15 cellular contexts compared by ENCODE assay signal in genomic region chr15:48469681-48470080, GRCh38.
"Had no signal": no experiment of that assay in that cellular context is flagged by ENCODE, and none has a peak within 500 bp of the region (broad histone marks: within the 10 kb centered on the region; RNA-seq: fewer than 3 reads in every experiment).

No MANE protein-coding gene starts in this region.

- H3K27me3 Mint-ChIP-seq: activated CD4-positive, alpha-beta T cell treated with anti-CD3 and anti-CD28 coated beads, Interleukin-2, amount 10 ng/mL, durations not matched to agents 24 days and 14 days; activated naive CD8-positive, alpha-beta T cell treated with anti-CD3 and anti-CD28 coated beads, Interleukin-2, amount 10 ng/mL, durations not matched to agents 7 days and 5 days; memory B cell had no signal

- H3K4me1 Mint-ChIP-seq: activated CD4-positive, alpha-beta T cell treated with anti-CD3 and anti-CD28 coated beads, Interleukin-2, amount 10 ng/mL, durations not matched to agents 24 days and 14 days; activated naive CD8-positive, alpha-beta T cell treated with anti-CD3 and anti-CD28 coated beads, Interleukin-2, amount 10 ng/mL, durations not matched to agents 7 days and 5 days; memory B cell had no signal

- H3K4me3 Mint-ChIP-seq: activated CD4-positive, alpha-beta T cell treated with anti-CD3 and anti-CD28 coated beads, Interleukin-2, amount 10 ng/mL, durations not matched to agents 24 days and 14 days; activated naive CD8-positive, alpha-beta T cell treated with anti-CD3 and anti-CD28 coated beads, Interleukin-2, amount 10 ng/mL, durations not matched to agents 7 days and 5 days; memory B cell; nephron; T-helper 2 cell treated with Interferon-gamma antibody and Interleukin-4, amounts not matched to agents 5 μg/mL and 100 μg/mL, for 36 hours had no signal

- H3K9me3 Mint-ChIP-seq: activated CD4-positive, alpha-beta T cell treated with anti-CD3 and anti-CD28 coated beads, Interleukin-2, amount 10 ng/mL, durations not matched to agents 24 days and 14 days; activated naive CD8-positive, alpha-beta T cell treated with anti-CD3 and anti-CD28 coated beads, Interleukin-2, amount 10 ng/mL, durations not matched to agents 7 days and 5 days; memory B cell; nephron; T-helper 2 cell treated with Interferon-gamma antibody and Interleukin-4, amounts not matched to agents 5 μg/mL and 100 μg/mL, for 36 hours had no signal

- DNase-seq: activated CD4-positive, alpha-beta T cell treated with anti-CD3 and anti-CD28 coated beads, Interleukin-2, amount 10 ng/mL, durations not matched to agents 24 days and 14 days; activated CD4-positive, CD25-positive, alpha-beta regulatory T cell; activated CD8-positive, alpha-beta memory T cell treated with anti-CD3 and anti-CD28 coated beads, Interleukin-2, amount 50 U/mL, for 48 hours; activated naive CD4-positive, alpha-beta T cell; activated naive CD8-positive, alpha-beta T cell treated with anti-CD3 and anti-CD28 coated beads, Interleukin-2, amount 10 ng/mL, durations not matched to agents 7 days and 5 days; aorta; left ventricle myocardium superior; right lobe of liver; stimulated activated CD4-positive, alpha-beta T cell treated with anti-CD3 and anti-CD28 coated beads, Interleukin-12 subunit alpha, Interleukin-12 subunit beta, amount 100 ng/mL, for 4 hours; stimulated activated CD4-positive, alpha-beta T cell treated with anti-CD3 and anti-CD28 coated beads, Interleukin-2, amount 100 ng/mL, for 24 hours; stomach; SW 1271 had no signal

- H3K27ac Mint-ChIP-seq: activated CD4-positive, alpha-beta T cell treated with anti-CD3 and anti-CD28 coated beads, Interleukin-2, amount 10 ng/mL, durations not matched to agents 24 days and 14 days; activated naive CD8-positive, alpha-beta T cell treated with anti-CD3 and anti-CD28 coated beads, Interleukin-2, amount 10 ng/mL, durations not matched to agents 7 days and 5 days; memory B cell; nephron; T-helper 2 cell treated with Interferon-gamma antibody and Interleukin-4, amounts not matched to agents 5 μg/mL and 100 μg/mL, for 36 hours had no signal

- H3K36me3 Mint-ChIP-seq: activated naive CD8-positive, alpha-beta T cell treated with anti-CD3 and anti-CD28 coated beads, Interleukin-2, amount 10 ng/mL, durations not matched to agents 7 days and 5 days; memory B cell had no signal

- ATAC-seq: left ventricle myocardium superior, right lobe of liver had no signal
